ENCODE assay signal across 13 cellular contexts in genomic region chr5:134127988-134128647, GRCh38. TPM values are rescaled to one million over a fixed set of nuclear protein-coding genes. Genes with fewer than 3 reads are reported as not detected.
DNase-seq lines count a peak whose midpoint lies in the region; ATAC-seq and TF ChIP-seq lines count a peak whose summit lies in the region.
"Had no signal": no experiment of that assay in that cellular context is flagged by ENCODE, and none has a peak within 500 bp of the region (broad histone marks: within the 10 kb centered on the region; RNA-seq: fewer than 3 reads in every experiment).

No MANE protein-coding gene starts in this region.

- ATAC-seq in T-cell (replicated peaks in 1 of 4), result no peak
- no peak for ATAC-seq in thoracic aorta (ENCODE audit: insufficient number of reproducible peaks, low FRiP score, low read depth)

- peak overlapping the region; percentile 18 to 41 (median 38) for H3K27ac ChIP-seq in esophagus muscularis mucosa (replicated peaks in 1 of 4)
- H3K27ac ChIP-seq in thoracic aorta, result no peak overlapping the region
- no peak overlapping the region for H3K27ac ChIP-seq in MM.1S (ENCODE audit: low read length)
- H3K27ac ChIP-seq: testis had no signal

- intact Hi-C loops in esophagus muscularis mucosa (cut with DNase I), result no loop called here

- DNase-seq in activated naive CD4-positive, alpha-beta T cell (lab: John Stamatoyannopoulos, UW), result no peak
- DNase-seq in T-cell (peak in 2 of 34 experiments; percentile 31 to 45), esophagus muscularis mucosa (ENCODE audit: extremely low spot score) (no peak), thoracic aorta (ENCODE audit: low spot score) (no peak), MM.1S (no peak), cerebellar nuclear complex (lab: John Stamatoyannopoulos, UW) (no peak), NCI-H1105 treated with DMSO at 0.1 percent for 48 hours (lab: John Stamatoyannopoulos, UW) (no peak)
- DNase-seq: BE2C, mesendoderm, NCI-H187, testis had no signal

- peaks cover 36 to 57% (median 54%) of the 10 kb centered on the region in 4 donors for H3K4me1 ChIP-seq in esophagus muscularis mucosa
- H3K4me1 ChIP-seq in thoracic aorta (ENCODE audit: control insufficient read depth in 1 of 2, low read depth in 2 of 2), result peaks cover 15 to 40% of the 10 kb centered on the region in 2 donors
- H3K4me1 ChIP-seq in MM.1S (ENCODE audit: low read length), result peaks cover 3% of the 10 kb centered on the region

- H3K36me3 Mint-ChIP-seq in activated naive CD4-positive, alpha-beta T cell treated with anti-CD3 and anti-CD28 coated beads, Interleukin-2, amount 50 U/mL, for 24 hours, result peaks cover 4% of the 10 kb centered on the region
- peaks cover 58% of the 10 kb centered on the region for H3K36me3 Mint-ChIP-seq in T-cell

- no peak for TF ChIP-seq POLR2A in esophagus muscularis mucosa (IDR thresholded peaks at IDR 0.05; ENCODE audit: low read depth)

- H3K9me3 Mint-ChIP-seq in activated naive CD4-positive, alpha-beta T cell treated with anti-CD3 and anti-CD28 coated beads, Interleukin-2, amount 50 U/mL, for 24 hours, result no peaks in the 10 kb centered on the region
- H3K9me3 Mint-ChIP-seq in T-cell, result no peaks in the 10 kb centered on the region

- H3K27ac Mint-ChIP-seq in activated naive CD4-positive, alpha-beta T cell treated with anti-CD3 and anti-CD28 coated beads, Interleukin-2, amount 50 U/mL, for 24 hours, result peak overlapping the region; percentile 95
- peak overlapping the region; percentile 92 to 97 for H3K27ac Mint-ChIP-seq in T-cell

- CTCF ChIA-PET in T-cell (lab: Charles Lee), result interaction anchor here (1.2 to 3.0 kb wide), 7 partner anchors 9 to 89 kb away, joined by 3 to 13 read pairs (median 6); no protein-coding TSS in a partner anchor

- TF ChIP-seq CTCF in esophagus muscularis mucosa (IDR thresholded peaks at IDR 0.05) (no peak), thoracic aorta (IDR thresholded peaks at IDR 0.05) (no peak), MM.1S (IDR thresholded peaks at IDR 0.05; ENCODE audit: low read length) (no peak)

- no peaks in the 10 kb centered on the region for H3K27me3 Mint-ChIP-seq in activated naive CD4-positive, alpha-beta T cell treated with anti-CD3 and anti-CD28 coated beads, Interleukin-2, amount 50 U/mL, for 24 hours
- H3K27me3 Mint-ChIP-seq in T-cell, result no peaks in the 10 kb centered on the region

- no peak overlapping the region for H3K9ac ChIP-seq in MM.1S (ENCODE audit: low read length)

- H3K27me3 ChIP-seq in esophagus muscularis mucosa (no peaks in the 10 kb centered on the region), thoracic aorta (replicated peaks; ENCODE audit: insufficient read depth) (no peaks in the 10 kb centered on the region), MM.1S (replicated peaks; ENCODE audit: insufficient read depth, low read length) (no peaks in the 10 kb centered on the region)
- H3K27me3 ChIP-seq: BE2C, pancreas, testis had no signal

- no peaks in the 10 kb centered on the region for H3F3A ChIP-seq in MM.1S (ENCODE audit: insufficient read depth, low read length)

- WGBS in esophagus muscularis mucosa, result 83% methylated on average over 14 of the region's 18 CpGs

- H3K9me2 ChIP-seq in MM.1S (replicated peaks; ENCODE audit: insufficient read depth, low read length), result no peaks in the 10 kb centered on the region

- H3K36me3 ChIP-seq in esophagus muscularis mucosa (peaks cover 0 to 43% (median 25%) of the 10 kb centered on the region in 4 donors), thoracic aorta (peaks cover 4% of the 10 kb centered on the region), MM.1S (replicated peaks; ENCODE audit: insufficient read depth, low read length) (no peaks in the 10 kb centered on the region)
- H3K36me3 ChIP-seq: pancreas had no signal

- no peak overlapping the region for H2AFZ ChIP-seq in MM.1S (ENCODE audit: low read length)

- H3K4me3 ChIP-seq in esophagus muscularis mucosa, result peak overlapping the region; percentile 16 to 37 (median 22)
- H3K4me3 ChIP-seq in thoracic aorta, result peak overlapping the region; percentile 37
- no peak overlapping the region for H3K4me3 ChIP-seq in MM.1S (ENCODE audit: low read length)
- H3K4me3 ChIP-seq: pancreas, testis had no signal

- POLR2A ChIA-PET in T-cell (lab: Charles Lee), result interaction anchor here (1.1 to 1.5 kb wide), 3 partner anchors 12 to 28 kb away, joined by 3 to 4 read pairs (median 3); no protein-coding TSS in a partner anchor

- peak overlapping the region; percentile 94 for H3K4me3 Mint-ChIP-seq in activated naive CD4-positive, alpha-beta T cell treated with anti-CD3 and anti-CD28 coated beads, Interleukin-2, amount 50 U/mL, for 24 hours
- H3K4me3 Mint-ChIP-seq in T-cell, result peak overlapping the region; percentile 88 to 99 (median 92)

- no peak for TF ChIP-seq EP300 in esophagus muscularis mucosa (IDR thresholded peaks at IDR 0.05)

- no peak overlapping the region for H3K4me2 ChIP-seq in MM.1S (ENCODE audit: low read depth, low read length)

- peaks cover 96% of the 10 kb centered on the region for H3K4me1 Mint-ChIP-seq in activated naive CD4-positive, alpha-beta T cell treated with anti-CD3 and anti-CD28 coated beads, Interleukin-2, amount 50 U/mL, for 24 hours
- peaks cover 98 to 100% (median 99%) of the 10 kb centered on the region in 3 donors for H3K4me1 Mint-ChIP-seq in T-cell

- H4K20me1 ChIP-seq in MM.1S (ENCODE audit: insufficient read depth, low read length), result no peaks in the 10 kb centered on the region

- no peaks in the 10 kb centered on the region for H3K79me2 ChIP-seq in MM.1S (ENCODE audit: low read length)

- H3K9me3 ChIP-seq in esophagus muscularis mucosa, result no peaks in the 10 kb centered on the region
- H3K9me3 ChIP-seq in thoracic aorta, result no peaks in the 10 kb centered on the region
- no peaks in the 10 kb centered on the region for H3K9me3 ChIP-seq in MM.1S (replicated peaks; ENCODE audit: insufficient read depth, low read length)
- H3K9me3 ChIP-seq: BE2C, pancreas, testis had no signal

RNA-seq across cellular contexts. Expression of gene TCF7, which starts 13.6 kb away (rescaled TPM):
- total RNA-seq in T-cell (100 to 1,000 TPM; 503 to 749 (median 693) TPM), esophagus muscularis mucosa (1 to 10 TPM in 3 of 4 donors, under 1 TPM in 1; 0.99 to 2.1 (median 1.5) TPM), thoracic aorta (1 to 10 TPM in 1 of 2 donors, under 1 TPM in 1; 0.54 to 2.1 TPM)

RNA-seq across cellular contexts. Expression of gene SKP1, which starts 48.6 kb away (rescaled TPM):
- total RNA-seq in T-cell, result 100 to 1,000 TPM; 178 to 314 (median 203) TPM
- 100 to 1,000 TPM; 170 to 345 (median 322) TPM for total RNA-seq in esophagus muscularis mucosa
- 100 to 1,000 TPM; 206 to 236 TPM for total RNA-seq in thoracic aorta

Comparison
In these comparisons a context has a peak if more than half of its experiments do, and no peak if none do; other contexts are left out.
1. H3K27ac ChIP-seq: peak in esophagus muscularis mucosa (4 of 4); none in thoracic aorta (0 of 2) and MM.1S (single experiment).
2. RNA of gene TCF7, which starts 13.6 kb away (total RNA-seq): 503 to 749 TPM in T-cell; 0.54 to 2.1 TPM in thoracic aorta and 0.99 to 2.1 TPM in esophagus muscularis mucosa; every median in the first group is over 100 times any median in the second.